8 cellular contexts compared by ENCODE assay signal in genomic region chr2:229586746-229587705, GRCh38.
DNase-seq lines count a peak whose midpoint lies in the region; ATAC-seq, FAIRE-seq and TF ChIP-seq lines count a peak whose summit lies in the region.

No MANE protein-coding gene starts in this region.

- H3K9me3 Mint-ChIP-seq in stimulated activated effector memory CD8-positive, alpha-beta T cell treated with anti-CD3 and anti-CD28 coated beads, Interleukin-12 subunit alpha, Interleukin-12 subunit beta, amount 100 ng/mL, for 72 hours, result no peaks in the 10 kb centered on the region

- H3K27ac ChIP-seq in right lobe of liver, result no peak overlapping the region

- TF ChIP-seq POLR2A in right lobe of liver (IDR thresholded peaks at IDR 0.05), result no peak

- DNase-seq in NCI-H2029 (lab: John Stamatoyannopoulos, UW), result peak; percentile 22
- DNase-seq in NCI-H2029 treated with DMSO at 0.1 percent for 48 hours (lab: John Stamatoyannopoulos, UW), result no peak
- DNase-seq in HTR-8/SVneo (ENCODE audit: insufficient read length, low spot score), result peak; percentile 85
- DNase-seq in RPMI7951 (ENCODE audit: low read depth), result peak; percentile 95
- peak; percentile 86 for DNase-seq in ecto neural progenitor cell (ENCODE audit: low spot score)
- DNase-seq in right lobe of liver, result peak; percentile 77 to 80 (median 78)
- no peak for DNase-seq in stimulated activated effector memory CD8-positive, alpha-beta T cell treated with anti-CD3 and anti-CD28 coated beads, Interleukin-12 subunit alpha, Interleukin-12 subunit beta, amount 100 ng/mL, for 72 hours (ENCODE audit: low spot score in 2 of 2)

- H3K36me3 ChIP-seq in right lobe of liver, result no peaks in the 10 kb centered on the region

- no peak overlapping the region for H3K4me3 ChIP-seq in right lobe of liver

- peak; percentile 81 for FAIRE-seq in HTR-8/SVneo (lab: Jason Lieb, UNC)

- peak; percentile 73 for ATAC-seq in GM21447 (IDR thresholded peaks at IDR 0.05; ENCODE audit: unreplicated experiment)
- ATAC-seq in right lobe of liver, result peak; percentile 99 to 100 (median 99)
- ATAC-seq in stimulated activated effector memory CD8-positive, alpha-beta T cell treated with anti-CD3 and anti-CD28 coated beads, Interleukin-12 subunit alpha, Interleukin-12 subunit beta, amount 100 ng/mL, for 72 hours, result peak; percentile 60

- no peaks in the 10 kb centered on the region for H3K4me1 Mint-ChIP-seq in stimulated activated effector memory CD8-positive, alpha-beta T cell treated with anti-CD3 and anti-CD28 coated beads, Interleukin-12 subunit alpha, Interleukin-12 subunit beta, amount 100 ng/mL, for 72 hours

- no peaks in the 10 kb centered on the region for H3K4me1 ChIP-seq in right lobe of liver

- H3K36me3 Mint-ChIP-seq in stimulated activated effector memory CD8-positive, alpha-beta T cell treated with anti-CD3 and anti-CD28 coated beads, Interleukin-12 subunit alpha, Interleukin-12 subunit beta, amount 100 ng/mL, for 72 hours, result no peaks in the 10 kb centered on the region

- H3K27ac Mint-ChIP-seq in stimulated activated effector memory CD8-positive, alpha-beta T cell treated with anti-CD3 and anti-CD28 coated beads, Interleukin-12 subunit alpha, Interleukin-12 subunit beta, amount 100 ng/mL, for 72 hours, result no peak overlapping the region

- no peaks in the 10 kb centered on the region for H3K9me3 ChIP-seq in right lobe of liver

- H3K27me3 ChIP-seq in right lobe of liver, result no peaks in the 10 kb centered on the region

- no peak overlapping the region for H3K4me3 Mint-ChIP-seq in stimulated activated effector memory CD8-positive, alpha-beta T cell treated with anti-CD3 and anti-CD28 coated beads, Interleukin-12 subunit alpha, Interleukin-12 subunit beta, amount 100 ng/mL, for 72 hours

- intact Hi-C loops in right lobe of liver (cut with DNase I), result no loop called here

- TF ChIP-seq CTCF in right lobe of liver (IDR thresholded peaks at IDR 0.05), result peak; percentile 67 to 90 (median 84)

- 22% methylated on average over 14 of the region's 20 CpGs for WGBS in right lobe of liver (ENCODE audit: insufficient coverage, low coverage, low lambda C conversion rate, missing lambda C conversion rate)

Comparison
In these comparisons a context has a peak if more than half of its experiments do, and no peak if none do; other contexts are left out.
1. DNase-seq: peak in NCI-H2029 (single experiment), HTR-8/SVneo (single experiment), RPMI7951 (single experiment), ecto neural progenitor cell (single experiment) and right lobe of liver (3 of 3); none in NCI-H2029 treated with DMSO at 0.1 percent for 48 hours (single experiment) and stimulated activated effector memory CD8-positive, alpha-beta T cell treated with anti-CD3 and anti-CD28 coated beads, Interleukin-12 subunit alpha, Interleukin-12 subunit beta, amount 100 ng/mL, for 72 hours (0 of 2).
2. Peak in every context shown above with its lines, with median percentiles within 50 percentile points of each other: ATAC-seq.